ENCODE assay signal across 22 cellular contexts in the genomic region with DNA sequence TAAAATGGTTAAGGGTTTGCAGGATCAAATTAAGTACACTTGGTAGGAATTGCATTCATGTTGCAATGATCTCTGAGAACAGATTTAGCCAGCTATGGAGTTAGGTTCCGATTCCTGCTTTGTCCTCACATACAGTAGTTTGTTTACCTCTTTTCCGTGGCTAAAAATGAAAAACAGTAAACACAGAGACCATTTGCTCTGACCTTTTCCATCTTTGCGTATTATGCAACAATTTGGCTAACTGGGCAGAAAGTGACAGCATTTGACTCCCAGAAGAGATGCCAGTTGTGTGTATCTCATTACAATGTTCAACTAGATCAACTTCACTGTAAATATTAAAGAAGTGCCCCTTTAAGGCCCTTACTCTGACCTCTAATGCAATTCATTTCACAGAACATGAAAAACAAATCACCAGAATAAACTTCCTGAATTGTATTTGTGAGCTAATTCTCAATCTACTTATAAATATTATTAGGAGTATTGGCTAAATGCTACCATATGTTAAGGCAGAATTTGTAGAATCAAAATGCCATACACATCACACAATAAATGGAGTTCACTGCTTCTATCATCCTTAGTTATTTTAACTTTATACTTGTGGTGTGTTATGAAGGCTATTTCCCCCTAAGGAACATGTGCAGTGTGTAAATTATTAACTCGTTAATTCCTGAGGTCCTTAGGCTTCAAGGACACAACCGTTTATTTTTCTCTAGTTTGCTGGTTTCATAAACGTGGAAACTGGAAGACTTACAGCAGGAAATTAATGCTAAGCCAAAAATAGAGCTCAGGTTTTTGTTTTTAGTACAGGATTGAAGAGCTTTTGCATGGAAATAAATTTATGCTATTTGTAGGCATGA.
A peak's percentile ranks its signal among the peaks of the same experiment; 100 is the strongest.
DNase-seq lines count a peak whose midpoint lies in the region; ATAC-seq and TF ChIP-seq lines count a peak whose summit lies in the region.
"Had no signal": no experiment of that assay in that cellular context is flagged by ENCODE, and none has a peak within 500 bp of the region (broad histone marks: within the 10 kb centered on the region; RNA-seq: fewer than 3 reads in every experiment).

No MANE protein-coding gene starts in this region.

- no peak for TF ChIP-seq POLR2A in body of pancreas (IDR thresholded peaks at IDR 0.05)
- no peak for TF ChIP-seq POLR2A in thyroid gland (IDR thresholded peaks at IDR 0.05)

- H3K9ac ChIP-seq in H9 (ENCODE audit: extremely low read depth, insufficient read length, low read length): no peak overlapping the region
- H3K9ac ChIP-seq in liver (ENCODE audit: low read depth in 1 of 2, low read length in 2 of 2): no peak overlapping the region
- peak overlapping the region in 2 of 3 donors; percentile 2 to 26 for H3K9ac ChIP-seq in skeletal muscle tissue (ENCODE audit: low read depth in 1 of 3, low read length in 3 of 3)
- H3K9ac ChIP-seq: BLaER1 treated with 17β-estradiol and CSF1 and Interleukin-3, amounts not matched to agents 10 nM and 100 nM had no signal

- H3K4ac ChIP-seq in H9 (ENCODE audit: low read depth, low read length): no peak overlapping the region

- no peak overlapping the region for H4K91ac ChIP-seq in H9 (ENCODE audit: insufficient read length, low read depth, low read length)

- H3K36me3 ChIP-seq in body of pancreas (replicated peaks in 1 of 2; ENCODE audit: insufficient read depth in 1 of 2, low read depth in 2 of 2): no peaks in the 10 kb centered on the region
- no peaks in the 10 kb centered on the region for H3K36me3 ChIP-seq in liver (ENCODE audit: control insufficient read depth in 4 of 4, insufficient read depth in 3 of 4, low read depth in 1 of 4, low read length in 3 of 4)
- H3K36me3 ChIP-seq in skeletal muscle tissue (ENCODE audit: control insufficient read depth in 3 of 3, insufficient read depth in 3 of 3, low read length in 3 of 3): no peaks in the 10 kb centered on the region
- H3K36me3 ChIP-seq in thyroid gland: no peaks in the 10 kb centered on the region
- H3K36me3 ChIP-seq: ascending aorta; BLaER1 treated with 17β-estradiol and CSF1 and Interleukin-3, amounts not matched to agents 10 nM and 100 nM; right atrium auricular region had no signal

- H3K27ac ChIP-seq in H9 (ENCODE audit: insufficient read length, low read depth, low read length): no peak overlapping the region
- peak overlapping the region in 3 of 4 donors; percentile 22 to 39 (median 38) for H3K27ac ChIP-seq in body of pancreas
- peak overlapping the region; percentile 9 to 56 for H3K27ac ChIP-seq in liver (ENCODE audit: low read depth in 1 of 2, low read length in 2 of 2)
- H3K27ac ChIP-seq in skeletal muscle tissue (ENCODE audit: low read depth, low read length): peak overlapping the region; percentile 41
- peak overlapping the region in 1 of 3 donors; percentile 82 for H3K27ac ChIP-seq in thyroid gland
- H3K27ac ChIP-seq: BLaER1 treated with 17β-estradiol and CSF1 and Interleukin-3, amounts not matched to agents 10 nM and 100 nM; right atrium auricular region had no signal

- H3K4me3 ChIP-seq in body of pancreas (no peak overlapping the region), liver (ENCODE audit: low read depth in 1 of 3, low read length in 3 of 3) (no peak overlapping the region), skeletal muscle tissue (ENCODE audit: low read length in 3 of 3) (peak overlapping the region in 2 of 3 donors; percentile 4 to 46), thyroid gland (replicated peaks in 1 of 3) (no peak overlapping the region)
- H3K4me3 ChIP-seq: ascending aorta; BLaER1 treated with 17β-estradiol and CSF1 and Interleukin-3, amounts not matched to agents 10 nM and 100 nM; right atrium auricular region; testis had no signal

- no peak overlapping the region for H4K8ac ChIP-seq in H9 (replicated peaks; ENCODE audit: insufficient read length, low read depth, low read length)

- no peak overlapping the region for H2BK20ac ChIP-seq in H9 (ENCODE audit: low read depth, low read length, poor library complexity, severe bottlenecking)

- no peak overlapping the region for H2BK5ac ChIP-seq in H9 (ENCODE audit: insufficient read length, low read length)

- no peaks in the 10 kb centered on the region for H4K20me1 ChIP-seq in H9 (ENCODE audit: control insufficient read depth, insufficient read depth, insufficient read length)
- H4K20me1 ChIP-seq: BLaER1 treated with 17β-estradiol and CSF1 and Interleukin-3, amounts not matched to agents 10 nM and 100 nM had no signal

- H3K4me3 Mint-ChIP-seq in H9: no peak overlapping the region
- H3K4me3 Mint-ChIP-seq: activated B cell treated with CpG ODN at 0.5 μM for 24 hours; naive thymus-derived CD4-positive, alpha-beta T cell; T-helper 1 cell treated with Interleukin-12 subunit alpha and Interleukin-12 subunit beta and Interleukin-4 antibody, amounts not matched to agents 30 μg/mL and 1 μg/mL, for 36 hours had no signal

- H3K4me1 Mint-ChIP-seq in H9: peaks cover 6 to 7% of the 10 kb centered on the region in 2 experiments
- H3K4me1 Mint-ChIP-seq: activated B cell treated with CpG ODN at 0.5 μM for 24 hours; naive thymus-derived CD4-positive, alpha-beta T cell had no signal

- intact Hi-C loops in body of pancreas (cut with DNase I): no loop called here
- intact Hi-C loops in thyroid gland (cut with DNase I): no loop called here

- no peak overlapping the region for H3K23ac ChIP-seq in H9 (ENCODE audit: insufficient read length, low read depth, low read length)

- TF ChIP-seq CTCF in H9 (conservative IDR thresholded peaks at IDR 0.05) (no peak), body of pancreas (IDR thresholded peaks at IDR 0.05) (no peak), liver (IDR thresholded peaks at IDR 0.05; ENCODE audit: low read depth, low read length, missing input control) (no peak), thyroid gland (IDR thresholded peaks at IDR 0.05) (no peak)

- H3K79me2 ChIP-seq in H9 (ENCODE audit: insufficient read depth, low read length): no peaks in the 10 kb centered on the region

- H4K5ac ChIP-seq in H9 (ENCODE audit: insufficient read length, low read depth, low read length): no peak overlapping the region

- H2BK12ac ChIP-seq in H9 (ENCODE audit: insufficient read length, low read depth, low read length): no peak overlapping the region

- H2BK15ac ChIP-seq in H9 (ENCODE audit: low read depth, low read length): no peak overlapping the region

- H3K9me3 Mint-ChIP-seq in H9: no peaks in the 10 kb centered on the region
- H3K9me3 Mint-ChIP-seq: activated B cell treated with CpG ODN at 0.5 μM for 24 hours; T-helper 1 cell treated with Interleukin-12 subunit alpha and Interleukin-12 subunit beta and Interleukin-4 antibody, amounts not matched to agents 30 μg/mL and 1 μg/mL, for 36 hours had no signal

- H3K4me1 ChIP-seq in H9 (ENCODE audit: insufficient read depth, low read length) (no peaks in the 10 kb centered on the region), body of pancreas (peaks cover 13% of the 10 kb centered on the region), liver (ENCODE audit: control insufficient read depth in 4 of 4, insufficient read depth in 4 of 4, low read length in 3 of 4) (peaks cover 5 to 27% (median 22%) of the 10 kb centered on the region in 4 donors), skeletal muscle tissue (ENCODE audit: control insufficient read depth in 3 of 3, insufficient read depth in 3 of 3, low read length in 3 of 3) (peaks cover 24 to 39% (median 32%) of the 10 kb centered on the region in 3 donors), thyroid gland (peaks cover 54 to 55% of the 10 kb centered on the region in 2 donors)
- H3K4me1 ChIP-seq: BLaER1 treated with 17β-estradiol and CSF1 and Interleukin-3, amounts not matched to agents 10 nM and 100 nM had no signal

- peak overlapping the region; percentile 40 for H2AFZ ChIP-seq in H9 (ENCODE audit: low read length)

- no peak overlapping the region for H2AK5ac ChIP-seq in H9 (ENCODE audit: insufficient read length, low read length)

- H3K27me3 ChIP-seq in H9 (ENCODE audit: insufficient read depth, low read length) (no peaks in the 10 kb centered on the region), body of pancreas (no peaks in the 10 kb centered on the region), liver (ENCODE audit: control insufficient read depth in 4 of 4, insufficient read depth in 4 of 4, low read length in 3 of 4) (no peaks in the 10 kb centered on the region), skeletal muscle tissue (ENCODE audit: control insufficient read depth in 3 of 3, insufficient read depth in 3 of 3, low read length in 3 of 3) (no peaks in the 10 kb centered on the region), thyroid gland (no peaks in the 10 kb centered on the region)
- H3K27me3 ChIP-seq: ascending aorta; BLaER1 treated with 17β-estradiol and CSF1 and Interleukin-3, amounts not matched to agents 10 nM and 100 nM; right atrium auricular region; testis had no signal

- no peak overlapping the region for H3K18ac ChIP-seq in H9 (ENCODE audit: insufficient read length, low read depth, low read length)

- WGBS in H9 (ENCODE audit: extremely low coverage, insufficient read length, low lambda C conversion rate): no CpG with 5 or more reads among the region's 6 CpGs
- WGBS in body of pancreas, 2 donors: 15 to 17% methylated on average over 6 of the region's 6 CpGs
- 17% methylated on average over 6 of the region's 6 CpGs for WGBS in liver
- 35 to 43% methylated on average over 6 of the region's 6 CpGs for WGBS in thyroid gland, 2 donors

- no peak overlapping the region for H3K27ac Mint-ChIP-seq in H9
- H3K27ac Mint-ChIP-seq: activated B cell treated with CpG ODN at 0.5 μM for 24 hours; naive thymus-derived CD4-positive, alpha-beta T cell; T-helper 1 cell treated with Interleukin-12 subunit alpha and Interleukin-12 subunit beta and Interleukin-4 antibody, amounts not matched to agents 30 μg/mL and 1 μg/mL, for 36 hours had no signal

- H3K9me3 ChIP-seq in H9 (ENCODE audit: control insufficient read depth, low read depth, low read length) (no peaks in the 10 kb centered on the region), body of pancreas (no peaks in the 10 kb centered on the region), liver (ENCODE audit: control insufficient read depth in 4 of 4, low read length in 3 of 4) (no peaks in the 10 kb centered on the region), skeletal muscle tissue (ENCODE audit: control insufficient read depth in 3 of 3, low read length in 3 of 3) (no peaks in the 10 kb centered on the region), thyroid gland (no peaks in the 10 kb centered on the region)
- H3K9me3 ChIP-seq: ascending aorta; BLaER1 treated with 17β-estradiol and CSF1 and Interleukin-3, amounts not matched to agents 10 nM and 100 nM; right atrium auricular region; testis had no signal

- H3K27me3 Mint-ChIP-seq in H9 (ENCODE audit: low read depth): no peaks in the 10 kb centered on the region

- peak; percentile 30 to 37 for TF ChIP-seq RAD21 in liver (IDR thresholded peaks at IDR 0.05)

- H3K23me2 ChIP-seq in H9 (ENCODE audit: insufficient read length, low read depth, low read length, poor library complexity, severe bottlenecking): no peaks in the 10 kb centered on the region

- H3K56ac ChIP-seq in H9 (ENCODE audit: insufficient read length, low read depth, low read length): no peak overlapping the region

- H3K36me3 Mint-ChIP-seq in H9 (ENCODE audit: insufficient read depth in 1 of 3, low read depth in 3 of 3): no peaks in the 10 kb centered on the region
- H3K36me3 Mint-ChIP-seq: naive thymus-derived CD4-positive, alpha-beta T cell had no signal

- H3K4me2 ChIP-seq in H9 (ENCODE audit: insufficient read depth, insufficient read length, low read length): no peak overlapping the region
- H3K4me2 ChIP-seq: BLaER1 treated with 17β-estradiol and CSF1 and Interleukin-3, amounts not matched to agents 10 nM and 100 nM had no signal

- no peak overlapping the region for H2BK120ac ChIP-seq in H9 (ENCODE audit: low read depth, low read length, poor library complexity, severe bottlenecking)

- ATAC-seq in body of pancreas: peak; percentile 59
- ATAC-seq: naive thymus-derived CD4-positive, alpha-beta T cell had no signal

- DNase-seq in H9: no peak
- DNase-seq in body of pancreas: no peak
- DNase-seq in NCI-H2227 treated with DMSO at 0.1 percent for 48 hours (lab: John Stamatoyannopoulos, UW): no peak
- DNase-seq in thyroid gland: no peak
- no peak for DNase-seq in COR-L47 (lab: John Stamatoyannopoulos, UW)
- no peak for DNase-seq in NCI-H128 (lab: John Stamatoyannopoulos, UW; ENCODE audit: unreplicated experiment)
- DNase-seq: activated B cell treated with CpG ODN at 0.5 μM for 24 hours; activated effector memory CD4-positive, alpha-beta T cell treated with anti-CD3 and anti-CD28 coated beads, Interleukin-2, amount 50 U/mL, for 16 hours; dermis blood vessel endothelial cell; GOT3; naive thymus-derived CD4-positive, alpha-beta T cell; NCI-H1930; NCI-H510A treated with DMSO at 0.1 percent for 48 hours; stimulated activated CD4-positive, alpha-beta T cell treated with anti-CD3 and anti-CD28 coated beads, Interleukin-4, amount 100 ng/mL, for 1 hour; stimulated activated CD8-positive, alpha-beta memory T cell treated with anti-CD3 and anti-CD28 coated beads, Interleukin-4, amount 100 ng/mL, for 48 hours; testis had no signal

- no peak overlapping the region for H3K14ac ChIP-seq in H9 (ENCODE audit: insufficient read depth, low read length)

- no peak overlapping the region for H3T11ph ChIP-seq in H9 (ENCODE audit: low read length)

- no peaks in the 10 kb centered on the region for H3K79me1 ChIP-seq in H9 (ENCODE audit: insufficient read depth, low read depth, low read length, poor library complexity, severe bottlenecking)

Comparison
In these comparisons a context has a peak if more than half of its experiments do, and no peak if none do; other contexts are left out.
1. H3K9ac ChIP-seq: peak in skeletal muscle tissue (2 of 3); none in H9 (single experiment) and liver (0 of 2).
2. H3K4me3 ChIP-seq: peak in skeletal muscle tissue (2 of 3); none in body of pancreas (0 of 2), liver (0 of 3) and thyroid gland (0 of 3).